Comparison of ENCODE assay signal across 13 cellular contexts in genomic region chr22:23269441-23270211, GRCh38.
DNase-seq lines count a peak whose midpoint lies in the region; ATAC-seq and TF ChIP-seq lines count a peak whose summit lies in the region.
"Had no signal": no experiment of that assay in that cellular context is flagged by ENCODE, and none has a peak within 500 bp of the region (broad histone marks: within the 10 kb centered on the region; RNA-seq: fewer than 3 reads in every experiment).

No MANE protein-coding gene starts in this region.

- peaks cover 32 to 79% (median 44%) of the 10 kb centered on the region in 11 experiments for H3K36me3 ChIP-seq in BLaER1 treated with 17β-estradiol and CSF1 and Interleukin-3, amounts not matched to agents 10 nM and 100 nM

- no peak for TF ChIP-seq CTCF in WTC11 (IDR thresholded peaks at IDR 0.05)

- DNase-seq in GM19240 (ENCODE audit: insufficient read length, low spot score) (peak; percentile 34), WTC11 (ENCODE audit: low spot score) (peak; percentile 54), left kidney (ENCODE audit: low read depth, low spot score) (peak; percentile 95), NCI-H1092 treated with DMSO at 0.1 percent for 48 hours (lab: John Stamatoyannopoulos, UW) (no peak), Kasumi-1 (lab: John Stamatoyannopoulos, UW) (no peak)
- no peak for DNase-seq in activated CD4-positive, alpha-beta T cell treated with anti-CD3 and anti-CD28 coated beads for 36 hours
- DNase-seq: activated CD4-positive, alpha-beta T cell treated with anti-CD3 and anti-CD28 coated beads, Interleukin-2, amount 10 ng/mL, durations not matched to agents 24 days and 14 days; DND-41; NCI-H526; psoas muscle; stimulated activated CD8-positive, alpha-beta memory T cell treated with anti-CD3 and anti-CD28 coated beads, Interleukin-4, amount 100 ng/mL, for 48 hours had no signal

- peak; percentile 61 for ATAC-seq in WTC11
- no peak for ATAC-seq in GM19395 (IDR thresholded peaks at IDR 0.05; ENCODE audit: unreplicated experiment)
- ATAC-seq in activated CD4-positive, alpha-beta T cell treated with anti-CD3 and anti-CD28 coated beads for 36 hours = no peak
- ATAC-seq: psoas muscle had no signal

- peaks cover 13 to 95% (median 71%) of the 10 kb centered on the region in 10 experiments for H3K4me1 ChIP-seq in BLaER1 treated with 17β-estradiol and CSF1 and Interleukin-3, amounts not matched to agents 10 nM and 100 nM
- H3K4me1 ChIP-seq: psoas muscle had no signal

- H3K27me3 ChIP-seq in BLaER1 treated with 17β-estradiol and CSF1 and Interleukin-3, amounts not matched to agents 10 nM and 100 nM = peaks cover 0 to 23% (median 0%) of the 10 kb centered on the region in 11 experiments; a peak in 3 of 22 replicates

- peak overlapping the region; percentile 90 for H3K27ac Mint-ChIP-seq in WTC11
- no peak overlapping the region for H3K27ac Mint-ChIP-seq in activated CD4-positive, alpha-beta T cell treated with anti-CD3 and anti-CD28 coated beads for 36 hours
- H3K27ac Mint-ChIP-seq: activated CD4-positive, alpha-beta T cell treated with anti-CD3 and anti-CD28 coated beads, Interleukin-2, amount 10 ng/mL, durations not matched to agents 24 days and 14 days had no signal

- no peaks in the 10 kb centered on the region for H3K9me3 ChIP-seq in BLaER1 treated with 17β-estradiol and CSF1 and Interleukin-3, amounts not matched to agents 10 nM and 100 nM (replicated peaks in 1 of 11)
- H3K9me3 ChIP-seq: psoas muscle had no signal

- intact Hi-C loops in activated CD4-positive, alpha-beta T cell treated with anti-CD3 and anti-CD28 coated beads for 36 hours (cut with DNase I, micrococcal nuclease) = loop anchor here in 1 of 2 experiments (5.0 kb wide), 1 partner anchor 72 kb away; no protein-coding TSS in a partner anchor

- peaks cover 47% of the 10 kb centered on the region for H3K36me3 Mint-ChIP-seq in WTC11
- H3K36me3 Mint-ChIP-seq in activated CD4-positive, alpha-beta T cell treated with anti-CD3 and anti-CD28 coated beads for 36 hours (ENCODE audit: low read depth) = peaks cover 10% of the 10 kb centered on the region

- H3K27me3 Mint-ChIP-seq in WTC11 (ENCODE audit: low read depth) = no peaks in the 10 kb centered on the region
- no peaks in the 10 kb centered on the region for H3K27me3 Mint-ChIP-seq in activated CD4-positive, alpha-beta T cell treated with anti-CD3 and anti-CD28 coated beads for 36 hours
- H3K27me3 Mint-ChIP-seq: activated CD4-positive, alpha-beta T cell treated with anti-CD3 and anti-CD28 coated beads, Interleukin-2, amount 10 ng/mL, durations not matched to agents 24 days and 14 days had no signal

- H3K9me3 Mint-ChIP-seq in WTC11 = no peaks in the 10 kb centered on the region
- H3K9me3 Mint-ChIP-seq in activated CD4-positive, alpha-beta T cell treated with anti-CD3 and anti-CD28 coated beads for 36 hours (ENCODE audit: low read depth) = no peaks in the 10 kb centered on the region
- H3K9me3 Mint-ChIP-seq: activated CD4-positive, alpha-beta T cell treated with anti-CD3 and anti-CD28 coated beads, Interleukin-2, amount 10 ng/mL, durations not matched to agents 24 days and 14 days had no signal

- POLR2A ChIA-PET in WTC11 (lab: Charles Lee) = interaction anchor here (1.0 to 1.3 kb wide), 3 partner anchors 12 to 50 kb away, joined by 3 to 4 read pairs (median 4); no protein-coding TSS in a partner anchor
- POLR2A ChIA-PET in activated CD4-positive, alpha-beta T cell treated with anti-CD3 and anti-CD28 coated beads for 36 hours (lab: Charles Lee) = no interaction called here

- H3K4me1 Mint-ChIP-seq in WTC11 = peaks cover 45% of the 10 kb centered on the region
- H3K4me1 Mint-ChIP-seq in activated CD4-positive, alpha-beta T cell treated with anti-CD3 and anti-CD28 coated beads for 36 hours = no peaks in the 10 kb centered on the region
- H3K4me1 Mint-ChIP-seq: activated CD4-positive, alpha-beta T cell treated with anti-CD3 and anti-CD28 coated beads, Interleukin-2, amount 10 ng/mL, durations not matched to agents 24 days and 14 days had no signal

- H3K4me3 ChIP-seq in BLaER1 treated with 17β-estradiol and CSF1 and Interleukin-3, amounts not matched to agents 10 nM and 100 nM = peak overlapping the region in 2 of 10 experiments; percentile 5 to 14; a peak in 3 of 20 replicates
- H3K4me3 ChIP-seq: psoas muscle had no signal

- H3K9ac ChIP-seq in BLaER1 treated with 17β-estradiol and CSF1 and Interleukin-3, amounts not matched to agents 10 nM and 100 nM = peak overlapping the region in 4 of 11 experiments; percentile 32 to 58 (median 43); a peak in 7 of 22 replicates

- H4K20me1 ChIP-seq in BLaER1 treated with 17β-estradiol and CSF1 and Interleukin-3, amounts not matched to agents 10 nM and 100 nM = peaks cover 5 to 92% (median 62%) of the 10 kb centered on the region in 11 experiments; a peak in 20 of 22 replicates

- CTCF ChIA-PET in WTC11 (lab: Charles Lee) = interaction anchor here (0.7 to 4.6 kb wide), 17 partner anchors 9 to 311 kb away, joined by 3 to 47 read pairs (median 7); partner anchors contain the start of gene BCR
- CTCF ChIA-PET in activated CD4-positive, alpha-beta T cell treated with anti-CD3 and anti-CD28 coated beads for 36 hours (lab: Charles Lee) = interaction anchor here (1.4 kb wide), 1 partner anchor 12 kb away, joined by 6 read pairs; no protein-coding TSS in a partner anchor

- H3K27ac ChIP-seq in BLaER1 treated with 17β-estradiol and CSF1 and Interleukin-3, amounts not matched to agents 10 nM and 100 nM = peak overlapping the region in 5 of 11 experiments; percentile 2 to 60 (median 48); a peak in 8 of 22 replicates
- H3K27ac ChIP-seq: psoas muscle had no signal

- peak overlapping the region; percentile 1 to 94 (median 76); a peak in 19 of 22 replicates for H3K4me2 ChIP-seq in BLaER1 treated with 17β-estradiol and CSF1 and Interleukin-3, amounts not matched to agents 10 nM and 100 nM

- H3K4me3 Mint-ChIP-seq in WTC11 = peak overlapping the region; percentile 28; the same call in 1 of the 2 replicates
- no peak overlapping the region for H3K4me3 Mint-ChIP-seq in activated CD4-positive, alpha-beta T cell treated with anti-CD3 and anti-CD28 coated beads for 36 hours
- H3K4me3 Mint-ChIP-seq: activated CD4-positive, alpha-beta T cell treated with anti-CD3 and anti-CD28 coated beads, Interleukin-2, amount 10 ng/mL, durations not matched to agents 24 days and 14 days had no signal

TF ChIP-seq in WTC11, 78 proteins besides CTCF, POLR2A, EP300 and RAD21:
- TF ChIP-seq, protein P1, sequence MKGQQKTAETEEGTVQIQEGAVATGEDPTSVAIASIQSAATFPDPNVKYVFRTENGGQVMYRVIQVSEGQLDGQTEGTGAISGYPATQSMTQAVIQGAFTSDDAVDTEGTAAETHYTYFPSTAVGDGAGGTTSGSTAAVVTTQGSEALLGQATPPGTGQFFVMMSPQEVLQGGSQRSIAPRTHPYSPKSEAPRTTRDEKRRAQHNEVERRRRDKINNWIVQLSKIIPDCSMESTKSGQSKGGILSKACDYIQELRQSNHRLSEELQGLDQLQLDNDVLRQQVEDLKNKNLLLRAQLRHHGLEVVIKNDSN (CRISPR knock-in tag; IDR thresholded peaks at IDR 0.05) = peak; percentile 86
- TF ChIP-seq ETV6 (CRISPR knock-in tag; IDR thresholded peaks at IDR 0.05) (0 out of 2 replicates have a peak, but pooled peaks have one; percentile 36), ZNF138 (CRISPR knock-in tag; conservative IDR thresholded peaks at IDR 0.05) (no peak)

Comparison
In these comparisons a context has a peak if more than half of its experiments do, and no peak if none do; other contexts are left out.
1. DNase-seq: peak in GM19240 (single experiment), WTC11 (single experiment) and left kidney (single experiment); none in NCI-H1092 treated with DMSO at 0.1 percent for 48 hours (single experiment), Kasumi-1 (0 of 2) and activated CD4-positive, alpha-beta T cell treated with anti-CD3 and anti-CD28 coated beads for 36 hours (single experiment).